Comparison of ENCODE assay signal across 1 cellular context in the genomic region with DNA sequence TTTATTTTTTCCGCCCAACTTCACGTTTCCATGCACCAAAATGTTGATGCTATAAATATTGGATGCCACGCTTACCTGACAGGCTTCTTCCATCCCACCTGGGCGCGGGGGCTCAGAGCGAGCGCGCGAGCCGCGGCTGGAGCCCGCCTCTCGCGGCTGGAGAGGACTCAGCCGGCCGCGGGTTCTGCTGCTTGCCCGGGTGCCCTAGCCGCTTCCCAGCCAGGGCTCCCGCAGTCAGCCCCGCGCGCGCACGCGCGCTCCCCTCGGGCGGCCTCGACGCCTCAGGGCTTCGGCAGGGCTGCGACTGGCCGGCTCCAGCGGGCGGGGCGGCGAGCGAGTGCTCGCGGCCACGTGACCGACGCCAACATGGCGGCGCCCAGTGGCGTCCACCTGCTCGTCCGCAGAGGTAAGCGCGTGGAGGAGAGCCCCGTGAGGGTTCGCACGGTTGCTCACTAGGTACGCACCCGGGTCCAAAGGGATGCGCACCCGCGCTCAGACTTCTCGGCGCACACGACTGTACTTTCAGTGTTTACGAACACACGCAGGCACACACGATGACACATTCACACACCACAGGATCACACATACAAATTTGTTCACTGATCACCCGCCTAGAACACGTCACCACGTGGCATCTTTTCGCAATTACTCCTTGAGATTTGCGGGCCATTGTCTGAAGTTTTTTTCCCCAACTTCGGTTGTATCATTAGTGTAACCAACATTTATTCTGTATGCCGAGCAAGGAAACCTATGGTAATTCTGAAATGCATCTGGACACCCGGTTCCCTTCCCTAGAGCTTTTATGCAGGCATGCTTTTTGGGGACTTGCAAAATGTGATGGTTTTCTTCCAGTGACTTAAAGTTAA.
A peak's percentile ranks its signal among the peaks of the same experiment; 100 is the strongest.
TF ChIP-seq lines count a peak whose summit lies in the region.

A gene (plus strand): TSS at position 350 of the 866 bp plus-strand sequence. CDS start 17 bp downstream, at position 367.

TF ChIP-seq in GM12878, 131 proteins besides CTCF, POLR2A, EP300 and RAD21 (continued from another document and continues in another):
- TF ChIP-seq, protein P1, sequence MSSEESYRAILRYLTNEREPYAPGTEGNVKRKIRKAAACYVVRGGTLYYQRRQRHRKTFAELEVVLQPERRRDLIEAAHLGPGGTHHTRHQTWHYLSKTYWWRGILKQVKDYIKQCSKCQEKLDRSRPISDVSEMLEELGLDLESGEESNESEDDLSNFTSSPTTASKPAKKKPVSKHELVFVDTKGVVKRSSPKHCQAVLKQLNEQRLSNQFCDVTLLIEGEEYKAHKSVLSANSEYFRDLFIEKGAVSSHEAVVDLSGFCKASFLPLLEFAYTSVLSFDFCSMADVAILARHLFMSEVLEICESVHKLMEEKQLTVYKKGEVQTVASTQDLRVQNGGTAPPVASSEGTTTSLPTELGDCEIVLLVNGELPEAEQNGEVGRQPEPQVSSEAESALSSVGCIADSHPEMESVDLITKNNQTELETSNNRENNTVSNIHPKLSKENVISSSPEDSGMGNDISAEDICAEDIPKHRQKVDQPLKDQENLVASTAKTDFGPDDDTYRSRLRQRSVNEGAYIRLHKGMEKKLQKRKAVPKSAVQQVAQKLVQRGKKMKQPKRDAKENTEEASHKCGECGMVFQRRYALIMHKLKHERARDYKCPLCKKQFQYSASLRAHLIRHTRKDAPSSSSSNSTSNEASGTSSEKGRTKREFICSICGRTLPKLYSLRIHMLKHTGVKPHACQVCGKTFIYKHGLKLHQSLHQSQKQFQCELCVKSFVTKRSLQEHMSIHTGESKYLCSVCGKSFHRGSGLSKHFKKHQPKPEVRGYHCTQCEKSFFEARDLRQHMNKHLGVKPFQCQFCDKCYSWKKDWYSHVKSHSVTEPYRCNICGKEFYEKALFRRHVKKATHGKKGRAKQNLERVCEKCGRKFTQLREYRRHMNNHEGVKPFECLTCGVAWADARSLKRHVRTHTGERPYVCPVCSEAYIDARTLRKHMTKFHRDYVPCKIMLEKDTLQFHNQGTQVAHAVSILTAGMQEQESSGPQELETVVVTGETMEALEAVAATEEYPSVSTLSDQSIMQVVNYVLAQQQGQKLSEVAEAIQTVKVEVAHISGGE (CRISPR knock-in tag; IDR thresholded peaks at IDR 0.05) = no peak
- peak; percentile 98 for TF ChIP-seq SIN3A (IDR thresholded peaks at IDR 0.05; ENCODE audit: low read depth, low read length)
- TF ChIP-seq, protein P2, sequence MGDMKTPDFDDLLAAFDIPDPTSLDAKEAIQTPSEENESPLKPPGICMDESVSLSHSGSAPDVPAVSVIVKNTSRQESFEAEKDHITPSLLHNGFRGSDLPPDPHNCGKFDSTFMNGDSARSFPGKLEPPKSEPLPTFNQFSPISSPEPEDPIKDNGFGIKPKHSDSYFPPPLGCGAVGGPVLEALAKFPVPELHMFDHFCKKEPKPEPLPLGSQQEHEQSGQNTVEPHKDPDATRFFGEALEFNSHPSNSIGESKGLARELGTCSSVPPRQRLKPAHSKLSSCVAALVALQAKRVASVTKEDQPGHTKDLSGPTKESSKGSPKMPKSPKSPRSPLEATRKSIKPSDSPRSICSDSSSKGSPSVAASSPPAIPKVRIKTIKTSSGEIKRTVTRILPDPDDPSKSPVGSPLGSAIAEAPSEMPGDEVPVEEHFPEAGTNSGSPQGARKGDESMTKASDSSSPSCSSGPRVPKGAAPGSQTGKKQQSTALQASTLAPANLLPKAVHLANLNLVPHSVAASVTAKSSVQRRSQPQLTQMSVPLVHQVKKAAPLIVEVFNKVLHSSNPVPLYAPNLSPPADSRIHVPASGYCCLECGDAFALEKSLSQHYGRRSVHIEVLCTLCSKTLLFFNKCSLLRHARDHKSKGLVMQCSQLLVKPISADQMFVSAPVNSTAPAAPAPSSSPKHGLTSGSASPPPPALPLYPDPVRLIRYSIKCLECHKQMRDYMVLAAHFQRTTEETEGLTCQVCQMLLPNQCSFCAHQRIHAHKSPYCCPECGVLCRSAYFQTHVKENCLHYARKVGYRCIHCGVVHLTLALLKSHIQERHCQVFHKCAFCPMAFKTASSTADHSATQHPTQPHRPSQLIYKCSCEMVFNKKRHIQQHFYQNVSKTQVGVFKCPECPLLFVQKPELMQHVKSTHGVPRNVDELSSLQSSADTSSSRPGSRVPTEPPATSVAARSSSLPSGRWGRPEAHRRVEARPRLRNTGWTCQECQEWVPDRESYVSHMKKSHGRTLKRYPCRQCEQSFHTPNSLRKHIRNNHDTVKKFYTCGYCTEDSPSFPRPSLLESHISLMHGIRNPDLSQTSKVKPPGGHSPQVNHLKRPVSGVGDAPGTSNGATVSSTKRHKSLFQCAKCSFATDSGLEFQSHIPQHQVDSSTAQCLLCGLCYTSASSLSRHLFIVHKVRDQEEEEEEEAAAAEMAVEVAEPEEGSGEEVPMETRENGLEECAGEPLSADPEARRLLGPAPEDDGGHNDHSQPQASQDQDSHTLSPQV (IDR thresholded peaks at IDR 0.05) = 0 out of 2 replicates have a peak, but pooled peaks have one; percentile 28
- 0 out of 2 replicates have a peak, but pooled peaks have one; percentile 56 for TF ChIP-seq ZSCAN29 (IDR thresholded peaks at IDR 0.05)
- TF ChIP-seq JUNB (IDR thresholded peaks at IDR 0.05) = no peak
- TF ChIP-seq CHD1 (IDR thresholded peaks at IDR 0.05; ENCODE audit: low read depth, low read length) = no peak
- no peak for TF ChIP-seq PAX8 (IDR thresholded peaks at IDR 0.05)
- no peak for TF ChIP-seq CREM (IDR thresholded peaks at IDR 0.05; ENCODE audit: low read depth)
- no peak for TF ChIP-seq SUPT20H (IDR thresholded peaks at IDR 0.05; ENCODE audit: borderline replicate concordance, control insufficient read depth, low read depth, low read length)
- TF ChIP-seq SMC3 (IDR thresholded peaks at IDR 0.05; ENCODE audit: borderline replicate concordance, low read length) = no peak
- no peak for TF ChIP-seq PAX5 (IDR thresholded peaks at IDR 0.05; ENCODE audit: borderline replicate concordance, low read depth, low read length)
- peak; percentile 55; the same call in 1 of the 2 replicates for TF ChIP-seq TCF12 (IDR thresholded peaks at IDR 0.05; ENCODE audit: low read depth, low read length)
- no peak for TF ChIP-seq ZNF217 (IDR thresholded peaks at IDR 0.05)
- peak; percentile 53 for TF ChIP-seq NRF1 (conservative IDR thresholded peaks at IDR 0.05; ENCODE audit: low read depth, low read length)
- TF ChIP-seq, protein P3, sequence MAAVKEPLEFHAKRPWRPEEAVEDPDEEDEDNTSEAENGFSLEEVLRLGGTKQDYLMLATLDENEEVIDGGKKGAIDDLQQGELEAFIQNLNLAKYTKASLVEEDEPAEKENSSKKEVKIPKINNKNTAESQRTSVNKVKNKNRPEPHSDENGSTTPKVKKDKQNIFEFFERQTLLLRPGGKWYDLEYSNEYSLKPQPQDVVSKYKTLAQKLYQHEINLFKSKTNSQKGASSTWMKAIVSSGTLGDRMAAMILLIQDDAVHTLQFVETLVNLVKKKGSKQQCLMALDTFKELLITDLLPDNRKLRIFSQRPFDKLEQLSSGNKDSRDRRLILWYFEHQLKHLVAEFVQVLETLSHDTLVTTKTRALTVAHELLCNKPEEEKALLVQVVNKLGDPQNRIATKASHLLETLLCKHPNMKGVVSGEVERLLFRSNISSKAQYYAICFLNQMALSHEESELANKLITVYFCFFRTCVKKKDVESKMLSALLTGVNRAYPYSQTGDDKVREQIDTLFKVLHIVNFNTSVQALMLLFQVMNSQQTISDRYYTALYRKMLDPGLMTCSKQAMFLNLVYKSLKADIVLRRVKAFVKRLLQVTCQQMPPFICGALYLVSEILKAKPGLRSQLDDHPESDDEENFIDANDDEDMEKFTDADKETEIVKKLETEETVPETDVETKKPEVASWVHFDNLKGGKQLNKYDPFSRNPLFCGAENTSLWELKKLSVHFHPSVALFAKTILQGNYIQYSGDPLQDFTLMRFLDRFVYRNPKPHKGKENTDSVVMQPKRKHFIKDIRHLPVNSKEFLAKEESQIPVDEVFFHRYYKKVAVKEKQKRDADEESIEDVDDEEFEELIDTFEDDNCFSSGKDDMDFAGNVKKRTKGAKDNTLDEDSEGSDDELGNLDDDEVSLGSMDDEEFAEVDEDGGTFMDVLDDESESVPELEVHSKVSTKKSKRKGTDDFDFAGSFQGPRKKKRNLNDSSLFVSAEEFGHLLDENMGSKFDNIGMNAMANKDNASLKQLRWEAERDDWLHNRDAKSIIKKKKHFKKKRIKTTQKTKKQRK (IDR thresholded peaks at IDR 0.05; ENCODE audit: low read depth, low read length) = no peak
- TF ChIP-seq MYC (IDR thresholded peaks at IDR 0.05; ENCODE audit: insufficient read depth, insufficient read length, insufficient replicate concordance, low read length, severe bottlenecking) = peak; percentile 100
- 0 out of 2 replicates have a peak, but pooled peaks have one; percentile 30 for TF ChIP-seq NR2F1 (conservative IDR thresholded peaks at IDR 0.05)
- TF ChIP-seq SREBF1 (IDR thresholded peaks at IDR 0.05; ENCODE audit: low read length) = no peak
- no peak for TF ChIP-seq MYB (IDR thresholded peaks at IDR 0.05; ENCODE audit: borderline replicate concordance, low read depth, low read length)
- TF ChIP-seq TARDBP (IDR thresholded peaks at IDR 0.05; ENCODE audit: borderline replicate concordance) = no peak
- TF ChIP-seq ZBED1 (IDR thresholded peaks at IDR 0.05; ENCODE audit: borderline replicate concordance) = no peak
- no peak for TF ChIP-seq TBL1XR1 (IDR thresholded peaks at IDR 0.05; ENCODE audit: low read depth, low read length)
- TF ChIP-seq RELA (IDR thresholded peaks at IDR 0.05; ENCODE audit: borderline replicate concordance, partially characterized antibody) = peak; percentile 86
- TF ChIP-seq ZNF207 (IDR thresholded peaks at IDR 0.05; ENCODE audit: borderline replicate concordance) = peak; percentile 52; the same call in 1 of the 2 replicates
- TF ChIP-seq, protein P4, sequence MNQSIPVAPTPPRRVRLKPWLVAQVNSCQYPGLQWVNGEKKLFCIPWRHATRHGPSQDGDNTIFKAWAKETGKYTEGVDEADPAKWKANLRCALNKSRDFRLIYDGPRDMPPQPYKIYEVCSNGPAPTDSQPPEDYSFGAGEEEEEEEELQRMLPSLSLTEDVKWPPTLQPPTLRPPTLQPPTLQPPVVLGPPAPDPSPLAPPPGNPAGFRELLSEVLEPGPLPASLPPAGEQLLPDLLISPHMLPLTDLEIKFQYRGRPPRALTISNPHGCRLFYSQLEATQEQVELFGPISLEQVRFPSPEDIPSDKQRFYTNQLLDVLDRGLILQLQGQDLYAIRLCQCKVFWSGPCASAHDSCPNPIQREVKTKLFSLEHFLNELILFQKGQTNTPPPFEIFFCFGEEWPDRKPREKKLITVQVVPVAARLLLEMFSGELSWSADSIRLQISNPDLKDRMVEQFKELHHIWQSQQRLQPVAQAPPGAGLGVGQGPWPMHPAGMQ (IDR thresholded peaks at IDR 0.05; ENCODE audit: borderline replicate concordance) = no peak
- TF ChIP-seq, protein P5, sequence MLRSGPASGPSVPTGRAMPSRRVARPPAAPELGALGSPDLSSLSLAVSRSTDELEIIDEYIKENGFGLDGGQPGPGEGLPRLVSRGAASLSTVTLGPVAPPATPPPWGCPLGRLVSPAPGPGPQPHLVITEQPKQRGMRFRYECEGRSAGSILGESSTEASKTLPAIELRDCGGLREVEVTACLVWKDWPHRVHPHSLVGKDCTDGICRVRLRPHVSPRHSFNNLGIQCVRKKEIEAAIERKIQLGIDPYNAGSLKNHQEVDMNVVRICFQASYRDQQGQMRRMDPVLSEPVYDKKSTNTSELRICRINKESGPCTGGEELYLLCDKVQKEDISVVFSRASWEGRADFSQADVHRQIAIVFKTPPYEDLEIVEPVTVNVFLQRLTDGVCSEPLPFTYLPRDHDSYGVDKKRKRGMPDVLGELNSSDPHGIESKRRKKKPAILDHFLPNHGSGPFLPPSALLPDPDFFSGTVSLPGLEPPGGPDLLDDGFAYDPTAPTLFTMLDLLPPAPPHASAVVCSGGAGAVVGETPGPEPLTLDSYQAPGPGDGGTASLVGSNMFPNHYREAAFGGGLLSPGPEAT (IDR thresholded peaks at IDR 0.05; ENCODE audit: low read depth) = peak; percentile 85
- peak; percentile 74; the same call in 1 of the 2 replicates for TF ChIP-seq TAF1 (IDR thresholded peaks at IDR 0.05; ENCODE audit: borderline replicate concordance, low read depth, low read length)
- TF ChIP-seq, protein P6, sequence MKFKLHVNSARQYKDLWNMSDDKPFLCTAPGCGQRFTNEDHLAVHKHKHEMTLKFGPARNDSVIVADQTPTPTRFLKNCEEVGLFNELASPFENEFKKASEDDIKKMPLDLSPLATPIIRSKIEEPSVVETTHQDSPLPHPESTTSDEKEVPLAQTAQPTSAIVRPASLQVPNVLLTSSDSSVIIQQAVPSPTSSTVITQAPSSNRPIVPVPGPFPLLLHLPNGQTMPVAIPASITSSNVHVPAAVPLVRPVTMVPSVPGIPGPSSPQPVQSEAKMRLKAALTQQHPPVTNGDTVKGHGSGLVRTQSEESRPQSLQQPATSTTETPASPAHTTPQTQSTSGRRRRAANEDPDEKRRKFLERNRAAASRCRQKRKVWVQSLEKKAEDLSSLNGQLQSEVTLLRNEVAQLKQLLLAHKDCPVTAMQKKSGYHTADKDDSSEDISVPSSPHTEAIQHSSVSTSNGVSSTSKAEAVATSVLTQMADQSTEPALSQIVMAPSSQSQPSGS (IDR thresholded peaks at IDR 0.05; ENCODE audit: low read length) = no peak
- TF ChIP-seq RAD51 (IDR thresholded peaks at IDR 0.05) = peak; percentile 82
- no peak for TF ChIP-seq SUZ12 (IDR thresholded peaks at IDR 0.05; ENCODE audit: unreplicated experiment)
- TF ChIP-seq BRCA1 (IDR thresholded peaks at IDR 0.05; ENCODE audit: low read depth, low read length) = no peak
- peak; percentile 60; the same call in 1 of the 2 replicates for TF ChIP-seq MTA3 (IDR thresholded peaks at IDR 0.05; ENCODE audit: borderline replicate concordance, low read length)
- TF ChIP-seq, protein P7, sequence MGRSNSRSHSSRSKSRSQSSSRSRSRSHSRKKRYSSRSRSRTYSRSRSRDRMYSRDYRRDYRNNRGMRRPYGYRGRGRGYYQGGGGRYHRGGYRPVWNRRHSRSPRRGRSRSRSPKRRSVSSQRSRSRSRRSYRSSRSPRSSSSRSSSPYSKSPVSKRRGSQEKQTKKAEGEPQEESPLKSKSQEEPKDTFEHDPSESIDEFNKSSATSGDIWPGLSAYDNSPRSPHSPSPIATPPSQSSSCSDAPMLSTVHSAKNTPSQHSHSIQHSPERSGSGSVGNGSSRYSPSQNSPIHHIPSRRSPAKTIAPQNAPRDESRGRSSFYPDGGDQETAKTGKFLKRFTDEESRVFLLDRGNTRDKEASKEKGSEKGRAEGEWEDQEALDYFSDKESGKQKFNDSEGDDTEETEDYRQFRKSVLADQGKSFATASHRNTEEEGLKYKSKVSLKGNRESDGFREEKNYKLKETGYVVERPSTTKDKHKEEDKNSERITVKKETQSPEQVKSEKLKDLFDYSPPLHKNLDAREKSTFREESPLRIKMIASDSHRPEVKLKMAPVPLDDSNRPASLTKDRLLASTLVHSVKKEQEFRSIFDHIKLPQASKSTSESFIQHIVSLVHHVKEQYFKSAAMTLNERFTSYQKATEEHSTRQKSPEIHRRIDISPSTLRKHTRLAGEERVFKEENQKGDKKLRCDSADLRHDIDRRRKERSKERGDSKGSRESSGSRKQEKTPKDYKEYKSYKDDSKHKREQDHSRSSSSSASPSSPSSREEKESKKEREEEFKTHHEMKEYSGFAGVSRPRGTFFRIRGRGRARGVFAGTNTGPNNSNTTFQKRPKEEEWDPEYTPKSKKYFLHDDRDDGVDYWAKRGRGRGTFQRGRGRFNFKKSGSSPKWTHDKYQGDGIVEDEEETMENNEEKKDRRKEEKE (IDR thresholded peaks at IDR 0.05) = no peak
- peak; percentile 80; the same call in 1 of the 2 replicates for TF ChIP-seq RB1 (IDR thresholded peaks at IDR 0.05; ENCODE audit: borderline replicate concordance)
- peak; percentile 52; the same call in 1 of the 2 replicates for TF ChIP-seq NFIC (IDR thresholded peaks at IDR 0.05; ENCODE audit: low read depth, low read length)
- TF ChIP-seq SREBF2 (IDR thresholded peaks at IDR 0.05; ENCODE audit: low read length) = no peak
- TF ChIP-seq SP1 (IDR thresholded peaks at IDR 0.05; ENCODE audit: low read depth, low read length) = no peak
